8 cellular contexts compared by ENCODE assay signal in genomic region chr19:12790628-12791344, GRCh38. TPM values are rescaled to one million over a fixed set of nuclear protein-coding genes. Genes with fewer than 3 reads are reported as not detected.
DNase-seq lines count a peak whose midpoint lies in the region; ATAC-seq and TF ChIP-seq lines count a peak whose summit lies in the region.

No MANE protein-coding gene starts in this region.

- H2AFZ ChIP-seq in ACC112 (ENCODE audit: low read length, unreplicated experiment) = no peak overlapping the region

- TF ChIP-seq CTCF in MCF 10A (IDR thresholded peaks at IDR 0.05; ENCODE audit: unreplicated experiment) = no peak
- TF ChIP-seq CTCF in mucosa of descending colon (IDR thresholded peaks at IDR 0.05) = no peak

- no peaks in the 10 kb centered on the region for H3K27me3 Mint-ChIP-seq in MCF 10A (ENCODE audit: insufficient read depth, unreplicated experiment)

- peaks cover 20% of the 10 kb centered on the region for H3K79me2 ChIP-seq in ACC112 (ENCODE audit: control insufficient read depth, insufficient read depth, low read length, unreplicated experiment)

- H3K9me3 Mint-ChIP-seq in MCF 10A (ENCODE audit: unreplicated experiment) = no peaks in the 10 kb centered on the region

- peak overlapping the region; percentile 95 for H3K27ac Mint-ChIP-seq in MCF 10A (ENCODE audit: low read depth, unreplicated experiment)

- H3K27me3 ChIP-seq in ACC112 (ENCODE audit: insufficient read depth, low read length) (no peaks in the 10 kb centered on the region), HUES6 (ENCODE audit: control insufficient read depth, insufficient read depth, low read length) (peaks cover 7% of the 10 kb centered on the region; the same call in 1 of the 2 replicates)

- peaks cover 55% of the 10 kb centered on the region for H3K36me3 Mint-ChIP-seq in MCF 10A (ENCODE audit: insufficient read depth, unreplicated experiment)

- H3K36me3 ChIP-seq in ACC112 (ENCODE audit: insufficient read depth, low read length) (no peaks in the 10 kb centered on the region), HUES6 (ENCODE audit: control insufficient read depth, insufficient read depth, low read length) (no peaks in the 10 kb centered on the region), mucosa of descending colon (ENCODE audit: low read depth) (no peaks in the 10 kb centered on the region)

- peak overlapping the region; percentile 54 for H3K9ac ChIP-seq in HUES6 (ENCODE audit: low read length)

- peaks cover 34% of the 10 kb centered on the region for H3K4me1 Mint-ChIP-seq in MCF 10A (ENCODE audit: insufficient read depth, unreplicated experiment)

- no peaks in the 10 kb centered on the region for H3K9me3 ChIP-seq in HUES6 (ENCODE audit: control insufficient read depth, insufficient read depth, low read depth, low read length)
- H3K9me3 ChIP-seq in mucosa of descending colon = no peaks in the 10 kb centered on the region

- H3K27ac ChIP-seq in ACC112 (ENCODE audit: low read depth, low read length) (peak overlapping the region; percentile 100), HUES6 (ENCODE audit: low read depth, low read length) (no peak overlapping the region; the same call in 1 of the 2 replicates)

- H3K4me3 ChIP-seq in ACC112 (ENCODE audit: low read depth, low read length) (peak overlapping the region; percentile 93), HUES6 (ENCODE audit: low read depth, low read length) (peak overlapping the region; percentile 65), mucosa of descending colon (peak overlapping the region; percentile 83)

- CTCF ChIA-PET in MCF 10A (lab: Yijun Ruan, JAX) = interaction anchor here (0.5 to 14.5 kb wide), 6 partner anchors 15 to 364 kb away, joined by 3 to 307 read pairs (median 5); partner anchors contain the start of gene HOOK2

- no peak for ATAC-seq in mucosa of descending colon

- H3K4me3 Mint-ChIP-seq in MCF 10A (ENCODE audit: unreplicated experiment) = peak overlapping the region; percentile 94

- BruUV-seq in MCF 10A (replicated peaks; lab: Mats Ljungman, UMichigan) = no TSS peak

- POLR2A ChIA-PET in MCF 10A (lab: Yijun Ruan, JAX) = interaction anchor here (0.6 to 8.4 kb wide), 17 partner anchors 7 to 1056 kb away, joined by 3 to 410 read pairs (median 6); partner anchors contain the start of genes GET3, HOOK2, PRDX2 and RNASEH2A

- DNase-seq in MCF 10A (ENCODE audit: unreplicated experiment) (no peak), mucosa of descending colon (peak; percentile 46 to 55 (median 47)), NCI-H345 treated with DMSO at 0.1 percent for 48 hours (lab: John Stamatoyannopoulos, UW; ENCODE audit: unreplicated experiment) (no peak), T-helper 9 cell (no peak), inferior parietal cortex (ENCODE audit: extremely low spot score) (no peak)
- no peak for DNase-seq in effector CD8-positive, alpha-beta T cell (lab: John Stamatoyannopoulos, UW)

- H3K4me1 ChIP-seq in ACC112 (ENCODE audit: control insufficient read depth, insufficient read depth, low read length, unreplicated experiment) = peaks cover 33% of the 10 kb centered on the region
- H3K4me1 ChIP-seq in HUES6 (ENCODE audit: control insufficient read depth, insufficient read depth, low read length) = peaks cover 37% of the 10 kb centered on the region
- H3K4me1 ChIP-seq in mucosa of descending colon (ENCODE audit: low read depth) = peaks cover 46% of the 10 kb centered on the region

- intact Hi-C loops in MCF 10A (cut with micrococcal nuclease) = loop anchor here (1.0 to 5.0 kb wide), 2 partner anchors 12 to 68 kb away; partner anchors contain the start of gene TNPO2
- intact Hi-C loops in mucosa of descending colon (cut with DNase I, micrococcal nuclease) = no loop called here

RNA-seq across cellular contexts. Expression of gene JUNB, which starts 0.5 kb away (rescaled TPM):
- total RNA-seq in MCF 10A (2022) (86.4 and 125 TPM in 2 replicates), mucosa of descending colon (100 to 1,000 TPM; 170 to 191 (median 191) TPM)

RNA-seq across cellular contexts. Expression of gene PRDX2, which starts 10.8 kb away (rescaled TPM):
- total RNA-seq in MCF 10A (2022) (224 and 295 TPM in 2 replicates), mucosa of descending colon (100 to 1,000 TPM; 225 to 266 (median 256) TPM)

RNA-seq across cellular contexts. Expression of gene THSD8, which starts 11.1 kb away (rescaled TPM):
- 6.9 and 14.5 TPM in 2 replicates for total RNA-seq in MCF 10A (2022)
- 10 to 100 TPM in 1 of 3 donors, 1 to 10 TPM in 2; 1.5 to 10.4 (median 2.7) TPM for total RNA-seq in mucosa of descending colon

RNA-seq across cellular contexts. Expression of gene HOOK2, which starts 15.4 kb away (rescaled TPM):
- total RNA-seq in MCF 10A (2022) (31.6 and 32.8 TPM in 2 replicates), mucosa of descending colon (10 to 100 TPM; 52.2 to 91.9 (median 69.0) TPM)

RNA-seq across cellular contexts. Expression of gene RNASEH2A, which starts 15.6 kb away (rescaled TPM):
- total RNA-seq in MCF 10A (2022) (11.2 and 16.7 TPM in 2 replicates), mucosa of descending colon (10 to 100 TPM in 1 of 3 donors, 1 to 10 TPM in 2; 5.5 to 12.4 (median 6.5) TPM)

Comparison
In these comparisons a context has a peak if more than half of its experiments do, and no peak if none do; other contexts are left out.
1. DNase-seq: peak in mucosa of descending colon (3 of 3); none in MCF 10A (single experiment), effector CD8-positive, alpha-beta T cell (single experiment), NCI-H345 treated with DMSO at 0.1 percent for 48 hours (single experiment), T-helper 9 cell (single experiment) and inferior parietal cortex (single experiment).
2. Peak in every context shown above with its lines, with median percentiles within 50 percentile points of each other: H3K4me3 ChIP-seq.